Comparison of ENCODE assay signal across 26 cellular contexts in the genomic region with DNA sequence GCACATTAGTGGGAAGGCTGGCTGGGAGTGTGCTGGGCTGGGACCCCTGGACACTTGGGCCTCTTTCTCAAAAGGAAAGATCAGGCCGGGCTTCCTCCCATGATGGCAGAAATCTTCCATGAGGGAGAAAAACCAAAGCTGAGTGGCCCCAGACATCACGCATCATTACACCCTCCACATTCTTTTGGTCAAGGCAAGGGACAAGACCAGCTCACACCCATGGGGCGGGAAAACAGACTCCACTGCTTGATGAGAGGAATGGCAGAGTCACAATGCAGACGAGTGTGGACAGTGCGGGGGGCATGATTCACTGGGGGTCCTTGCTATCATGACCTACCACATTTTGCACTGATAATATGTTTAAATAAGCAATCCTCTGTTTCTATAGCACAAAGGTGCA.
"Had no signal": no experiment of that assay in that cellular context is flagged by ENCODE, and none has a peak within 500 bp of the region (broad histone marks: within the 10 kb centered on the region; RNA-seq: fewer than 3 reads in every experiment).

No MANE protein-coding gene starts in this region.

- FAIRE-seq: endothelial cell of umbilical vein, frontal cortex, islet of Langerhans had no signal

- H3K27me3 Mint-ChIP-seq: activated CD4-positive, alpha-beta T cell treated with anti-CD3 and anti-CD28 coated beads, Interleukin-2, amount 10 ng/mL, durations not matched to agents 24 days and 14 days; activated CD8-positive, alpha-beta memory T cell treated with anti-CD3 and anti-CD28 coated beads, Interleukin-2, amount 10 ng/mL, durations not matched to agents 7 days and 5 days; activated CD8-positive, alpha-beta T cell treated with anti-CD3 and anti-CD28 coated beads for 36 hours; activated naive CD4-positive, alpha-beta T cell treated with anti-CD3 and anti-CD28 coated beads, Interleukin-2, amount 10 ng/mL, durations not matched to agents 7 days and 5 days; brain; memory B cell had no signal

- H3K9me3 Mint-ChIP-seq: activated CD8-positive, alpha-beta T cell treated with anti-CD3 and anti-CD28 coated beads for 36 hours; activated naive CD4-positive, alpha-beta T cell treated with anti-CD3 and anti-CD28 coated beads, Interleukin-2, amount 10 ng/mL, durations not matched to agents 7 days and 5 days had no signal

- H3K27ac ChIP-seq: thoracic aorta, VCaP had no signal

- DNase-seq: activated CD4-positive, alpha-beta T cell treated with anti-CD3 and anti-CD28 coated beads, Interleukin-2, amount 10 ng/mL, durations not matched to agents 24 days and 14 days; activated CD8-positive, alpha-beta memory T cell treated with anti-CD3 and anti-CD28 coated beads, Interleukin-2, amount 10 ng/mL, durations not matched to agents 7 days and 5 days; activated CD8-positive, alpha-beta T cell treated with anti-CD3 and anti-CD28 coated beads for 36 hours; activated effector memory CD4-positive, alpha-beta T cell treated with anti-CD3 and anti-CD28 coated beads, Interleukin-2, amount 50 U/mL, for 16 hours; activated naive CD4-positive, alpha-beta T cell treated with anti-CD3 and anti-CD28 coated beads, Interleukin-2, amount 10 ng/mL, durations not matched to agents 7 days and 5 days; activated T-cell treated with anti-CD3 and anti-CD28 coated beads for 4 hours; caudate nucleus; dermis blood vessel endothelial cell; effector CD8-positive, alpha-beta T cell; hypothalamus; left cardiac atrium; nucleus accumbens; posterior cingulate gyrus; stimulated activated CD4-positive, alpha-beta T cell treated with anti-CD3 and anti-CD28 coated beads, Interleukin-15, amount 100 ng/mL, for 24 hours; stimulated activated CD4-positive, alpha-beta T cell treated with anti-CD3 and anti-CD28 coated beads, Interleukin-2, amount 100 ng/mL, for 48 hours; stimulated activated CD8-positive, alpha-beta memory T cell treated with anti-CD3 and anti-CD28 coated beads, Interleukin-4, amount 100 ng/mL, for 48 hours; stimulated activated naive CD4-positive, alpha-beta T cell; T-helper 2 cell had no signal

- H3K27ac Mint-ChIP-seq: activated CD4-positive, alpha-beta T cell treated with anti-CD3 and anti-CD28 coated beads, Interleukin-2, amount 10 ng/mL, durations not matched to agents 24 days and 14 days; activated CD8-positive, alpha-beta T cell treated with anti-CD3 and anti-CD28 coated beads for 36 hours; activated naive CD4-positive, alpha-beta T cell treated with anti-CD3 and anti-CD28 coated beads, Interleukin-2, amount 10 ng/mL, durations not matched to agents 7 days and 5 days; brain; memory B cell had no signal

- H3K4me2 ChIP-seq: smooth muscle cell had no signal

- H3K4me3 ChIP-seq: smooth muscle cell, thoracic aorta had no signal

- H3K4me3 Mint-ChIP-seq: activated CD4-positive, alpha-beta T cell treated with anti-CD3 and anti-CD28 coated beads, Interleukin-2, amount 10 ng/mL, durations not matched to agents 24 days and 14 days; activated CD8-positive, alpha-beta memory T cell treated with anti-CD3 and anti-CD28 coated beads, Interleukin-2, amount 10 ng/mL, durations not matched to agents 7 days and 5 days; activated CD8-positive, alpha-beta T cell treated with anti-CD3 and anti-CD28 coated beads for 36 hours; activated naive CD4-positive, alpha-beta T cell treated with anti-CD3 and anti-CD28 coated beads, Interleukin-2, amount 10 ng/mL, durations not matched to agents 7 days and 5 days; brain; memory B cell had no signal

- H3K9me3 ChIP-seq: thoracic aorta had no signal
